23 cellular contexts compared by ENCODE assay signal in genomic region chr13:93173656-93174055, GRCh38. TPM values are rescaled to one million over a fixed set of nuclear protein-coding genes. Genes with fewer than 3 reads are reported as not detected.
"Had no signal": no experiment of that assay in that cellular context is flagged by ENCODE, and none has a peak within 500 bp of the region (broad histone marks: within the 10 kb centered on the region; RNA-seq: fewer than 3 reads in every experiment).

No MANE protein-coding gene starts in this region.

- H3K9me3 ChIP-seq: lower lobe of right lung had no signal

- H3K4me1 ChIP-seq: left lung, lower lobe of right lung, tibial nerve had no signal

- H3K27me3 Mint-ChIP-seq: activated B cell treated with CpG ODN at 0.5 μM for 24 hours; activated CD8-positive, alpha-beta T cell treated with anti-CD3 and anti-CD28 coated beads for 36 hours; activated naive CD8-positive, alpha-beta T cell treated with anti-CD3 and anti-CD28 coated beads, Interleukin-2, amount 10 ng/mL, durations not matched to agents 7 days and 5 days; naive thymus-derived CD8-positive, alpha-beta T cell; T-cell had no signal

- H3K36me3 Mint-ChIP-seq: activated naive CD8-positive, alpha-beta T cell treated with anti-CD3 and anti-CD28 coated beads, Interleukin-2, amount 10 ng/mL, durations not matched to agents 7 days and 5 days; naive thymus-derived CD8-positive, alpha-beta T cell; T-cell had no signal

- H3K27ac Mint-ChIP-seq: activated B cell treated with CpG ODN at 0.5 μM for 24 hours; activated CD8-positive, alpha-beta T cell treated with anti-CD3 and anti-CD28 coated beads for 36 hours; activated naive CD8-positive, alpha-beta T cell treated with anti-CD3 and anti-CD28 coated beads, Interleukin-2, amount 10 ng/mL, durations not matched to agents 7 days and 5 days; mesothelial cell of epicardium; naive thymus-derived CD8-positive, alpha-beta T cell; T-cell; T-helper 2 cell treated with Interferon-gamma antibody and Interleukin-4, amounts not matched to agents 5 μg/mL and 100 μg/mL, for 36 hours had no signal

- H3K4me1 Mint-ChIP-seq: activated B cell treated with CpG ODN at 0.5 μM for 24 hours; activated naive CD8-positive, alpha-beta T cell treated with anti-CD3 and anti-CD28 coated beads, Interleukin-2, amount 10 ng/mL, durations not matched to agents 7 days and 5 days; mesothelial cell of epicardium; naive thymus-derived CD8-positive, alpha-beta T cell; neural crest cell; T-cell had no signal

- H3K27ac ChIP-seq: coronary artery, left lung, lower lobe of right lung, tibial nerve had no signal

- DNase-seq: activated B cell treated with CpG ODN at 0.5 μM for 24 hours; activated CD4-positive, alpha-beta T cell treated with anti-CD3 and anti-CD28 coated beads, Interleukin-2, amount 50 U/mL, for 1 hour; activated CD8-positive, alpha-beta T cell treated with anti-CD3 and anti-CD28 coated beads for 36 hours; activated effector memory CD4-positive, alpha-beta T cell treated with Interleukin-2 at 50 U/mL for 16 hours; activated naive CD4-positive, alpha-beta T cell treated with Interleukin-2 at 50 U/mL for 16 hours; activated naive CD8-positive, alpha-beta T cell treated with anti-CD3 and anti-CD28 coated beads, Interleukin-2, amount 10 ng/mL, durations not matched to agents 7 days and 5 days; amniotic stem cell; left lung; lower lobe of right lung; naive thymus-derived CD8-positive, alpha-beta T cell; occipital lobe; posterior cingulate gyrus; right cardiac atrium; stimulated activated CD4-positive, alpha-beta T cell treated with anti-CD3 and anti-CD28 coated beads, Interleukin-2, amount 100 ng/mL, for 48 hours; stimulated activated naive CD4-positive, alpha-beta T cell treated with Interleukin-2 at 50 U/mL for 16 hours; T-cell had no signal

- ATAC-seq: activated CD8-positive, alpha-beta T cell treated with anti-CD3 and anti-CD28 coated beads for 36 hours; esophagus mucosa; left lung; lower lobe of right lung; naive thymus-derived CD8-positive, alpha-beta T cell; right cardiac atrium; T-cell had no signal

- H3K4me3 ChIP-seq: coronary artery, left lung, lower lobe of right lung, tibial nerve had no signal

- H3K36me3 ChIP-seq: left lung, lower lobe of right lung, tibial nerve had no signal

- H3K4me3 Mint-ChIP-seq: activated B cell treated with CpG ODN at 0.5 μM for 24 hours; activated CD8-positive, alpha-beta T cell treated with anti-CD3 and anti-CD28 coated beads for 36 hours; activated naive CD8-positive, alpha-beta T cell treated with anti-CD3 and anti-CD28 coated beads, Interleukin-2, amount 10 ng/mL, durations not matched to agents 7 days and 5 days; mesothelial cell of epicardium; naive thymus-derived CD8-positive, alpha-beta T cell; neural crest cell; T-cell; T-helper 2 cell treated with Interferon-gamma antibody and Interleukin-4, amounts not matched to agents 5 μg/mL and 100 μg/mL, for 36 hours had no signal

- H3K27me3 ChIP-seq: left lung, tibial nerve had no signal

RNA-seq across cellular contexts. Expression of gene GPC6, which starts 53.0 kb away (rescaled TPM):
- total RNA-seq: activated B cell treated with CpG ODN at 0.5 μM for 24 hours; activated CD8-positive, alpha-beta T cell treated with anti-CD3 and anti-CD28 coated beads for 36 hours; activated naive CD8-positive, alpha-beta T cell treated with anti-CD3 and anti-CD28 coated beads, Interleukin-2, amount 10 ng/mL, durations not matched to agents 7 days and 5 days; endothelial cell of umbilical vein; naive thymus-derived CD8-positive, alpha-beta T cell had no signal
- polyA plus RNA-seq: naive thymus-derived CD8-positive, alpha-beta T cell had no signal
